In genomic region chr7:130899638-130900401, GRCh38 we compare ENCODE assay signal across 1 cellular context.
TF ChIP-seq lines count a peak whose summit lies in the region.

No MANE protein-coding gene starts in this region.

TF ChIP-seq in HepG2, 621 proteins besides CTCF, POLR2A, EP300 and RAD21 (continued from another document and continues in another):
- TF ChIP-seq ATRX (CRISPR knock-in tag; IDR thresholded peaks at IDR 0.05; ENCODE audit: borderline replicate concordance) (no peak), NFKBIZ (CRISPR knock-in tag; IDR thresholded peaks at IDR 0.05) (no peak; the same call in 1 of the 2 replicates), ZSCAN9 (CRISPR knock-in tag; IDR thresholded peaks at IDR 0.05; ENCODE audit: borderline replicate concordance) (peak; percentile 77; the same call in 1 of the 2 replicates), JDP2 (CRISPR knock-in tag; IDR thresholded peaks at IDR 0.05; ENCODE audit: borderline replicate concordance) (no peak), HDAC6 (IDR thresholded peaks at IDR 0.05; ENCODE audit: low read depth, low read length) (no peak), AGO1 (IDR thresholded peaks at IDR 0.05; ENCODE audit: low read depth, low read length, poor library complexity, severe bottlenecking) (no peak), RARG (CRISPR knock-in tag; IDR thresholded peaks at IDR 0.05; ENCODE audit: low read depth) (0 out of 2 replicates have a peak, but pooled peaks have one; percentile 17), ZNF547 (CRISPR knock-in tag; IDR thresholded peaks at IDR 0.05) (0 out of 2 replicates have a peak, but pooled peaks have one; percentile 27), SMARCE1 (IDR thresholded peaks at IDR 0.05; ENCODE audit: borderline replicate concordance) (no peak), RORA (CRISPR knock-in tag; IDR thresholded peaks at IDR 0.05) (no peak), ZNF235 (CRISPR knock-in tag; IDR thresholded peaks at IDR 0.05; ENCODE audit: borderline replicate concordance) (no peak), ZBTB20 (CRISPR knock-in tag; IDR thresholded peaks at IDR 0.05; ENCODE audit: borderline replicate concordance, low read depth) (peak; percentile 47; the same call in 1 of the 2 replicates), USF2 (IDR thresholded peaks at IDR 0.05; ENCODE audit: low read depth, low read length) (no peak), USF2 (CRISPR knock-in tag; IDR thresholded peaks at IDR 0.05; ENCODE audit: borderline replicate concordance) (no peak), ATF3 (CRISPR knock-in tag; IDR thresholded peaks at IDR 0.05) (peak; percentile 42; the same call in 1 of the 2 replicates), ZNF790 (CRISPR knock-in tag; IDR thresholded peaks at IDR 0.05; ENCODE audit: borderline replicate concordance) (no peak), XBP1 (CRISPR knock-in tag; IDR thresholded peaks at IDR 0.05) (no peak), HCFC1 (IDR thresholded peaks at IDR 0.05; ENCODE audit: low read depth, low read length) (no peak), ZNF552 (CRISPR knock-in tag; IDR thresholded peaks at IDR 0.05; ENCODE audit: borderline replicate concordance) (peak; percentile 26; the same call in 1 of the 2 replicates), NONO (IDR thresholded peaks at IDR 0.05) (no peak), NONO (CRISPR knock-in tag; conservative IDR thresholded peaks at IDR 0.05) (peak; percentile 68), NCOR1 (IDR thresholded peaks at IDR 0.05; ENCODE audit: borderline replicate concordance, low read length) (peak; percentile 87; the same call in 1 of the 2 replicates), ZFP90 (CRISPR knock-in tag; IDR thresholded peaks at IDR 0.05; ENCODE audit: borderline replicate concordance) (peak; percentile 58; the same call in 1 of the 2 replicates), ADNP (CRISPR knock-in tag; IDR thresholded peaks at IDR 0.05) (no peak), RBAK (CRISPR knock-in tag; IDR thresholded peaks at IDR 0.05) (no peak), SOX5 (CRISPR knock-in tag; IDR thresholded peaks at IDR 0.05; ENCODE audit: borderline replicate concordance) (peak; percentile 92), HOXA3 (CRISPR knock-in tag; IDR thresholded peaks at IDR 0.05) (peak; percentile 89), ZNF652 (CRISPR knock-in tag; IDR thresholded peaks at IDR 0.05; ENCODE audit: borderline replicate concordance, low read depth) (peak; percentile 82), ZNF225 (CRISPR knock-in tag; IDR thresholded peaks at IDR 0.05) (no peak), SPEN (CRISPR knock-in tag; IDR thresholded peaks at IDR 0.05; ENCODE audit: low read depth) (peak; percentile 63; the same call in 1 of the 2 replicates), IRF2 (CRISPR knock-in tag; IDR thresholded peaks at IDR 0.05) (peak; percentile 85), TFDP2 (CRISPR knock-in tag; IDR thresholded peaks at IDR 0.05) (no peak), ONECUT2 (CRISPR knock-in tag; IDR thresholded peaks at IDR 0.05) (peak; percentile 59; the same call in 1 of the 2 replicates), ZFY (CRISPR knock-in tag; IDR thresholded peaks at IDR 0.05) (peak; percentile 43; the same call in 1 of the 2 replicates), TBX2 (CRISPR knock-in tag; IDR thresholded peaks at IDR 0.05; ENCODE audit: borderline replicate concordance) (peak; percentile 95), ZNF780A (CRISPR knock-in tag; IDR thresholded peaks at IDR 0.05) (no peak), GZF1 (CRISPR knock-in tag; IDR thresholded peaks at IDR 0.05) (peak; percentile 59; the same call in 1 of the 2 replicates), TFE3 (CRISPR knock-in tag; IDR thresholded peaks at IDR 0.05) (peak; percentile 89), ZBTB38 (CRISPR knock-in tag; IDR thresholded peaks at IDR 0.05) (peak; percentile 71; the same call in 1 of the 2 replicates), CEBPB (IDR thresholded peaks at IDR 0.05; ENCODE audit: borderline replicate concordance, low read depth, low read length) (peak; percentile 76; the same call in 1 of the 2 replicates), POLR2G (IDR thresholded peaks at IDR 0.05; ENCODE audit: low read depth, low read length) (peak; percentile 76)
- TF ChIP-seq, protein P1, sequence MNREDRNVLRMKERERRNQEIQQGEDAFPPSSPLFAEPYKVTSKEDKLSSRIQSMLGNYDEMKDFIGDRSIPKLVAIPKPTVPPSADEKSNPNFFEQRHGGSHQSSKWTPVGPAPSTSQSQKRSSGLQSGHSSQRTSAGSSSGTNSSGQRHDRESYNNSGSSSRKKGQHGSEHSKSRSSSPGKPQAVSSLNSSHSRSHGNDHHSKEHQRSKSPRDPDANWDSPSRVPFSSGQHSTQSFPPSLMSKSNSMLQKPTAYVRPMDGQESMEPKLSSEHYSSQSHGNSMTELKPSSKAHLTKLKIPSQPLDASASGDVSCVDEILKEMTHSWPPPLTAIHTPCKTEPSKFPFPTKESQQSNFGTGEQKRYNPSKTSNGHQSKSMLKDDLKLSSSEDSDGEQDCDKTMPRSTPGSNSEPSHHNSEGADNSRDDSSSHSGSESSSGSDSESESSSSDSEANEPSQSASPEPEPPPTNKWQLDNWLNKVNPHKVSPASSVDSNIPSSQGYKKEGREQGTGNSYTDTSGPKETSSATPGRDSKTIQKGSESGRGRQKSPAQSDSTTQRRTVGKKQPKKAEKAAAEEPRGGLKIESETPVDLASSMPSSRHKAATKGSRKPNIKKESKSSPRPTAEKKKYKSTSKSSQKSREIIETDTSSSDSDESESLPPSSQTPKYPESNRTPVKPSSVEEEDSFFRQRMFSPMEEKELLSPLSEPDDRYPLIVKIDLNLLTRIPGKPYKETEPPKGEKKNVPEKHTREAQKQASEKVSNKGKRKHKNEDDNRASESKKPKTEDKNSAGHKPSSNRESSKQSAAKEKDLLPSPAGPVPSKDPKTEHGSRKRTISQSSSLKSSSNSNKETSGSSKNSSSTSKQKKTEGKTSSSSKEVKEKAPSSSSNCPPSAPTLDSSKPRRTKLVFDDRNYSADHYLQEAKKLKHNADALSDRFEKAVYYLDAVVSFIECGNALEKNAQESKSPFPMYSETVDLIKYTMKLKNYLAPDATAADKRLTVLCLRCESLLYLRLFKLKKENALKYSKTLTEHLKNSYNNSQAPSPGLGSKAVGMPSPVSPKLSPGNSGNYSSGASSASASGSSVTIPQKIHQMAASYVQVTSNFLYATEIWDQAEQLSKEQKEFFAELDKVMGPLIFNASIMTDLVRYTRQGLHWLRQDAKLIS (CRISPR knock-in tag; IDR thresholded peaks at IDR 0.05), result peak; percentile 89; the same call in 1 of the 2 replicates
- TF ChIP-seq, protein P2, sequence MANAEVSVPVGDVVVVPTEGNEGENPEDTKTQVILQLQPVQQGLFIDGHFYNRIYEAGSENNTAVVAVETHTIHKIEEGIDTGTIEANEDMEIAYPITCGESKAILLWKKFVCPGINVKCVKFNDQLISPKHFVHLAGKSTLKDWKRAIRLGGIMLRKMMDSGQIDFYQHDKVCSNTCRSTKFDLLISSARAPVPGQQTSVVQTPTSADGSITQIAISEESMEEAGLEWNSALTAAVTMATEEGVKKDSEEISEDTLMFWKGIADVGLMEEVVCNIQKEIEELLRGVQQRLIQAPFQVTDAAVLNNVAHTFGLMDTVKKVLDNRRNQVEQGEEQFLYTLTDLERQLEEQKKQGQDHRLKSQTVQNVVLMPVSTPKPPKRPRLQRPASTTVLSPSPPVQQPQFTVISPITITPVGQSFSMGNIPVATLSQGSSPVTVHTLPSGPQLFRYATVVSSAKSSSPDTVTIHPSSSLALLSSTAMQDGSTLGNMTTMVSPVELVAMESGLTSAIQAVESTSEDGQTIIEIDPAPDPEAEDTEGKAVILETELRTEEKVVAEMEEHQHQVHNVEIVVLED (CRISPR knock-in tag; IDR thresholded peaks at IDR 0.05; ENCODE audit: borderline replicate concordance), result peak; percentile 55; the same call in 1 of the 2 replicates
- TF ChIP-seq, protein P3, sequence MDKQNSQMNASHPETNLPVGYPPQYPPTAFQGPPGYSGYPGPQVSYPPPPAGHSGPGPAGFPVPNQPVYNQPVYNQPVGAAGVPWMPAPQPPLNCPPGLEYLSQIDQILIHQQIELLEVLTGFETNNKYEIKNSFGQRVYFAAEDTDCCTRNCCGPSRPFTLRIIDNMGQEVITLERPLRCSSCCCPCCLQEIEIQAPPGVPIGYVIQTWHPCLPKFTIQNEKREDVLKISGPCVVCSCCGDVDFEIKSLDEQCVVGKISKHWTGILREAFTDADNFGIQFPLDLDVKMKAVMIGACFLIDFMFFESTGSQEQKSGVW (CRISPR knock-in tag; IDR thresholded peaks at IDR 0.05; ENCODE audit: borderline replicate concordance), result no peak
- TF ChIP-seq, protein P4, sequence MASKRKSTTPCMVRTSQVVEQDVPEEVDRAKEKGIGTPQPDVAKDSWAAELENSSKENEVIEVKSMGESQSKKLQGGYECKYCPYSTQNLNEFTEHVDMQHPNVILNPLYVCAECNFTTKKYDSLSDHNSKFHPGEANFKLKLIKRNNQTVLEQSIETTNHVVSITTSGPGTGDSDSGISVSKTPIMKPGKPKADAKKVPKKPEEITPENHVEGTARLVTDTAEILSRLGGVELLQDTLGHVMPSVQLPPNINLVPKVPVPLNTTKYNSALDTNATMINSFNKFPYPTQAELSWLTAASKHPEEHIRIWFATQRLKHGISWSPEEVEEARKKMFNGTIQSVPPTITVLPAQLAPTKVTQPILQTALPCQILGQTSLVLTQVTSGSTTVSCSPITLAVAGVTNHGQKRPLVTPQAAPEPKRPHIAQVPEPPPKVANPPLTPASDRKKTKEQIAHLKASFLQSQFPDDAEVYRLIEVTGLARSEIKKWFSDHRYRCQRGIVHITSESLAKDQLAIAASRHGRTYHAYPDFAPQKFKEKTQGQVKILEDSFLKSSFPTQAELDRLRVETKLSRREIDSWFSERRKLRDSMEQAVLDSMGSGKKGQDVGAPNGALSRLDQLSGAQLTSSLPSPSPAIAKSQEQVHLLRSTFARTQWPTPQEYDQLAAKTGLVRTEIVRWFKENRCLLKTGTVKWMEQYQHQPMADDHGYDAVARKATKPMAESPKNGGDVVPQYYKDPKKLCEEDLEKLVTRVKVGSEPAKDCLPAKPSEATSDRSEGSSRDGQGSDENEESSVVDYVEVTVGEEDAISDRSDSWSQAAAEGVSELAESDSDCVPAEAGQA (IDR thresholded peaks at IDR 0.05; ENCODE audit: low read depth), result no peak
- TF ChIP-seq, protein P4 (CRISPR knock-in tag; IDR thresholded peaks at IDR 0.05; ENCODE audit: borderline replicate concordance), result peak; percentile 62; the same call in 1 of the 2 replicates
